Comparison of ENCODE assay signal across 12 cellular contexts in genomic region chr10:15461353-15462108, GRCh38.
DNase-seq lines count a peak whose midpoint lies in the region; ATAC-seq, FAIRE-seq and TF ChIP-seq lines count a peak whose summit lies in the region.
"Had no signal": no experiment of that assay in that cellular context is flagged by ENCODE, and none has a peak within 500 bp of the region (broad histone marks: within the 10 kb centered on the region; RNA-seq: fewer than 3 reads in every experiment).

No MANE protein-coding gene starts in this region.

- DNase-seq in AG08396 (ENCODE audit: low spot score) (peak; percentile 64), HTR-8/SVneo (ENCODE audit: insufficient read length, low spot score) (peak; percentile 18), mammary epithelial cell (peak; percentile 9), left lobe of liver (ENCODE audit: low spot score) (no peak), T-helper 1 cell (no peak), cerebellar cortex (ENCODE audit: low spot score) (no peak), hippocampal formation (lab: John Stamatoyannopoulos, UW) (no peak)
- DNase-seq in activated T-helper 2 cell treated with anti-CD3 and anti-CD28 coated beads, Interferon-gamma antibody, Interleukin-2, Interleukin-4, amounts not matched to agents 10 μg/mL and 5 μg/mL and 100 μg/mL, durations not matched to agents 14 hours and 24 hours and 36 hours (ENCODE audit: low spot score), result no peak
- DNase-seq: activated CD4-positive, alpha-beta T cell treated with anti-CD3 and anti-CD28 coated beads, Interleukin-2, amount 10 ng/mL, durations not matched to agents 7 days and 5 days; effector memory CD4-positive, alpha-beta T cell; NCI-H146; stomach had no signal

- peak; percentile 23 to 30 for TF ChIP-seq CTCF in mammary epithelial cell (conservative IDR thresholded peaks at IDR 0.05 in 1 of 2, IDR thresholded peaks at IDR 0.05 in 1 of 2; ENCODE audit: extremely low read depth in 1 of 2, insufficient read depth in 1 of 2, low read depth in 1 of 2, low read length in 2 of 2)

- H3K9me3 Mint-ChIP-seq in activated T-helper 2 cell treated with anti-CD3 and anti-CD28 coated beads, Interferon-gamma antibody, Interleukin-2, Interleukin-4, amounts not matched to agents 10 μg/mL and 5 μg/mL and 100 μg/mL, durations not matched to agents 14 hours and 24 hours and 36 hours, result no peaks in the 10 kb centered on the region
- H3K9me3 Mint-ChIP-seq: activated CD4-positive, alpha-beta T cell treated with anti-CD3 and anti-CD28 coated beads, Interleukin-2, amount 10 ng/mL, durations not matched to agents 7 days and 5 days had no signal

- intact Hi-C loops in mammary epithelial cell (cut with micrococcal nuclease), result no loop called here
- intact Hi-C loops in activated T-helper 2 cell treated with anti-CD3 and anti-CD28 coated beads, Interferon-gamma antibody, Interleukin-2, Interleukin-4, amounts not matched to agents 10 μg/mL and 5 μg/mL and 100 μg/mL, durations not matched to agents 14 hours and 24 hours and 36 hours (cut with micrococcal nuclease), result no loop called here

- peaks cover 30% of the 10 kb centered on the region for H3K27me3 Mint-ChIP-seq in activated T-helper 2 cell treated with anti-CD3 and anti-CD28 coated beads, Interferon-gamma antibody, Interleukin-2, Interleukin-4, amounts not matched to agents 10 μg/mL and 5 μg/mL and 100 μg/mL, durations not matched to agents 14 hours and 24 hours and 36 hours (ENCODE audit: low read depth)

- H3K4me3 ChIP-seq in mammary epithelial cell (replicated peaks in 1 of 3; ENCODE audit: insufficient read depth in 1 of 3, low read depth in 2 of 3, low read length in 3 of 3), result no peak overlapping the region
- H3K4me3 ChIP-seq: stomach had no signal

- CTCF ChIA-PET in mammary epithelial cell (lab: Charles Lee; ENCODE audit: low non-redundant PET), result no interaction called here

- ATAC-seq in left lobe of liver, result peak; percentile 70

- no peaks in the 10 kb centered on the region for H3K4me1 ChIP-seq in mammary epithelial cell (ENCODE audit: insufficient read depth, low read length)
- H3K4me1 ChIP-seq: stomach had no signal

- dilution Hi-C loops in mammary epithelial cell (cut with HindIII; ENCODE audit: low sequenced_read_pairs), result no loop called here

- H3K36me3 ChIP-seq in mammary epithelial cell (ENCODE audit: insufficient read depth, low read length), result no peaks in the 10 kb centered on the region
- H3K36me3 ChIP-seq: stomach had no signal

- no peak overlapping the region for H3K4me2 ChIP-seq in mammary epithelial cell (ENCODE audit: insufficient read depth, low read depth, low read length)

- WGBS in mammary epithelial cell (ENCODE audit: low coverage, missing lambda C conversion rate), result 6% methylated on average over 9 of the region's 9 CpGs

- no peaks in the 10 kb centered on the region for H4K20me1 ChIP-seq in mammary epithelial cell (ENCODE audit: insufficient read depth, low read length)

- no peak overlapping the region for H3K9ac ChIP-seq in mammary epithelial cell (ENCODE audit: insufficient read depth, low read length)

- no peak overlapping the region for H3K4me3 Mint-ChIP-seq in activated T-helper 2 cell treated with anti-CD3 and anti-CD28 coated beads, Interferon-gamma antibody, Interleukin-2, Interleukin-4, amounts not matched to agents 10 μg/mL and 5 μg/mL and 100 μg/mL, durations not matched to agents 14 hours and 24 hours and 36 hours (ENCODE audit: low read depth)
- H3K4me3 Mint-ChIP-seq: activated CD4-positive, alpha-beta T cell treated with anti-CD3 and anti-CD28 coated beads, Interleukin-2, amount 10 ng/mL, durations not matched to agents 7 days and 5 days had no signal

- H3K27ac ChIP-seq in mammary epithelial cell (ENCODE audit: insufficient read depth, low read depth, low read length), result no peak overlapping the region

- H3K79me2 ChIP-seq in mammary epithelial cell (ENCODE audit: insufficient read depth, low read length), result no peaks in the 10 kb centered on the region

- peak; percentile 46 for FAIRE-seq in HTR-8/SVneo (lab: Jason Lieb, UNC)

- no peak overlapping the region for H3K27ac Mint-ChIP-seq in activated T-helper 2 cell treated with anti-CD3 and anti-CD28 coated beads, Interferon-gamma antibody, Interleukin-2, Interleukin-4, amounts not matched to agents 10 μg/mL and 5 μg/mL and 100 μg/mL, durations not matched to agents 14 hours and 24 hours and 36 hours
- H3K27ac Mint-ChIP-seq: activated CD4-positive, alpha-beta T cell treated with anti-CD3 and anti-CD28 coated beads, Interleukin-2, amount 10 ng/mL, durations not matched to agents 7 days and 5 days had no signal

- in situ Hi-C loops in mammary epithelial cell (cut with MboI; ENCODE audit: low sequenced_read_pairs in 2 of 2), result no loop called here

- no peaks in the 10 kb centered on the region for H3K27me3 ChIP-seq in mammary epithelial cell (ENCODE audit: insufficient read depth, low read length)
- H3K27me3 ChIP-seq: stomach had no signal

- H3K36me3 Mint-ChIP-seq in activated T-helper 2 cell treated with anti-CD3 and anti-CD28 coated beads, Interferon-gamma antibody, Interleukin-2, Interleukin-4, amounts not matched to agents 10 μg/mL and 5 μg/mL and 100 μg/mL, durations not matched to agents 14 hours and 24 hours and 36 hours (ENCODE audit: low read depth), result no peaks in the 10 kb centered on the region

- no peaks in the 10 kb centered on the region for H3K4me1 Mint-ChIP-seq in activated T-helper 2 cell treated with anti-CD3 and anti-CD28 coated beads, Interferon-gamma antibody, Interleukin-2, Interleukin-4, amounts not matched to agents 10 μg/mL and 5 μg/mL and 100 μg/mL, durations not matched to agents 14 hours and 24 hours and 36 hours (ENCODE audit: low read depth)
- H3K4me1 Mint-ChIP-seq: activated CD4-positive, alpha-beta T cell treated with anti-CD3 and anti-CD28 coated beads, Interleukin-2, amount 10 ng/mL, durations not matched to agents 7 days and 5 days had no signal

- no TSS peak for BruUV-seq in mammary epithelial cell (replicated peaks; lab: Mats Ljungman, UMichigan)

- no peaks in the 10 kb centered on the region for H3K9me3 ChIP-seq in mammary epithelial cell (replicated peaks; ENCODE audit: insufficient read depth, low read length)

- no peak overlapping the region for H2AFZ ChIP-seq in mammary epithelial cell (ENCODE audit: low read depth, low read length)

Comparison
In these comparisons a context has a peak if more than half of its experiments do, and no peak if none do; other contexts are left out.
1. DNase-seq: peak in AG08396 (single experiment), HTR-8/SVneo (single experiment) and mammary epithelial cell (single experiment); none in left lobe of liver (single experiment), activated T-helper 2 cell treated with anti-CD3 and anti-CD28 coated beads, Interferon-gamma antibody, Interleukin-2, Interleukin-4, amounts not matched to agents 10 μg/mL and 5 μg/mL and 100 μg/mL, durations not matched to agents 14 hours and 24 hours and 36 hours (single experiment), T-helper 1 cell (0 of 5), cerebellar cortex (single experiment) and hippocampal formation (0 of 2).